Comparison of ENCODE assay signal across 1 cellular context in the genomic region with DNA sequence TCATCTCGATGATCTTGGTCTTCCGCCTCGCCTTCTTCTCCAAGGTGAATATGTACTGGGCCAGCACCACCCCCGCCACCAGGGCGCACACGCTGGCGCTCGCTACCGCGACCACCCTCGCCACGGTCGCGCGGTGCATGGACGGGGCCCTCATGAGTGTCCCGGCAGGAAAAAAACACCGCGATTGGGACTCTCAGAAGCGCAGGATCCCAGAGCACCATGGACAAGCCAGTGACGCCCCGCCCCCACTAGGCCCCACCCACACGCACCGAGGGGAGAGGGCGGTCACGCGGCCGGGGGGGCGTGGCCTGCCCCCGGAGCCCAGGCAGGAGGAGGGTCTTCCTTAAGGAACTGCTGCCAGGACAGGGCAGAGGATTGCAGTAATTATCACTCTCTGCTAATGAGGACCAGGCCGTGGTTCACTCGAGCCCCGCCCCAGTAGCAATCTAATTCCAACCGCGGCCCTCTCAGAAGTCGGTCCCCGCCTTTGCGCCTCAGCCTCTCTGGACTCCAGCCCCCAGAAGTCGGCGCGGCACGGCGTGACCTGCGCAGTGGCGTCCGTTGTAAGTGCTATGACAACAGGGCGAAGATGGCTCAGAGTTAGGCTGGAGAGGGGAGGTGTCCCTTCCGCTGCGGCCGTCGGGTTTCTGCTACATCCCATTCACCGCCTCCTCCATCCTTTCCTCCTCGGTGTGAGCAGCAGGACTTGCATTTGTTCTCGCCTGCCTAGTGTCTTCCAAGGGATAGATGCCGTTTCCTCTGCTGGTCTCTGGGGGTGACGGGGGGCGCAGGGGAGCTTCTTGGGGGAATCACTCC.
TF ChIP-seq lines count a peak whose summit lies in the region.

TSS of gene BBS9 (plus strand) at position 575 of the 816 bp plus-strand sequence. CDS start 16,689 bp downstream, outside the sequence.

TF ChIP-seq in K562, 482 proteins besides CTCF, POLR2A, EP300 and RAD21 (continued from another document and continues in another):
- no peak for TF ChIP-seq TBL1XR1 (IDR thresholded peaks at IDR 0.05; ENCODE audit: low read length in 2 of 2)
- no peak for TF ChIP-seq CCAR2 (IDR thresholded peaks at IDR 0.05; ENCODE audit: low read depth, low read length)
- TF ChIP-seq BRF2 (IDR thresholded peaks at IDR 0.05; ENCODE audit: borderline replicate concordance, insufficient read depth, insufficient read length), result no peak
- TF ChIP-seq ZNF707 (CRISPR knock-in tag; conservative IDR thresholded peaks at IDR 0.05), result no peak
- TF ChIP-seq BRF1 (IDR thresholded peaks at IDR 0.05; ENCODE audit: borderline replicate concordance, extremely low read depth, insufficient read length), result no peak
- no peak for TF ChIP-seq PHB2 (IDR thresholded peaks at IDR 0.05; ENCODE audit: low read depth)
- TF ChIP-seq CHD7 (IDR thresholded peaks at IDR 0.05; ENCODE audit: low read depth, low read length), result no peak
- TF ChIP-seq ASH1L (IDR thresholded peaks at IDR 0.05; ENCODE audit: borderline replicate concordance, low read depth, partially characterized antibody), result no peak
- TF ChIP-seq PCBP2 (IDR thresholded peaks at IDR 0.05; ENCODE audit: low read depth, low read length, poor library complexity, severe bottlenecking), result no peak
- no peak for TF ChIP-seq HLTF (IDR thresholded peaks at IDR 0.05)
- TF ChIP-seq RAD51 (IDR thresholded peaks at IDR 0.05; ENCODE audit: borderline replicate concordance, low read depth), result peak; percentile 74
- no peak for TF ChIP-seq NBN (IDR thresholded peaks at IDR 0.05; ENCODE audit: low read depth)
- no peak for TF ChIP-seq ZNF57 (CRISPR knock-in tag; IDR thresholded peaks at IDR 0.05)
- TF ChIP-seq XRCC4 (IDR thresholded peaks at IDR 0.05; ENCODE audit: extremely low read depth, insufficient read depth, insufficient read length), result no peak
- TF ChIP-seq ZMIZ1 (IDR thresholded peaks at IDR 0.05; ENCODE audit: low read depth in 2 of 2, low read length in 2 of 2), result no peak
- TF ChIP-seq ZNF586 (CRISPR knock-in tag; conservative IDR thresholded peaks at IDR 0.05), result no peak
- TF ChIP-seq SETDB1 (IDR thresholded peaks at IDR 0.05; ENCODE audit: low read length), result no peak
- TF ChIP-seq CCNT2 (IDR thresholded peaks at IDR 0.05; ENCODE audit: borderline replicate concordance, extremely low read depth, insufficient read length, low read depth, low read length), result peak; percentile 42
- no peak for TF ChIP-seq PRMT5 (CRISPR knock-in tag; IDR thresholded peaks at IDR 0.05)
- TF ChIP-seq LCOR (CRISPR knock-in tag; IDR thresholded peaks at IDR 0.05), result no peak
- no peak for TF ChIP-seq PTRF (tag; IDR thresholded peaks at IDR 0.05)
- peak; percentile 82 for TF ChIP-seq PHF8 (IDR thresholded peaks at IDR 0.05; ENCODE audit: borderline replicate concordance, low read length)
- TF ChIP-seq, protein P1, sequence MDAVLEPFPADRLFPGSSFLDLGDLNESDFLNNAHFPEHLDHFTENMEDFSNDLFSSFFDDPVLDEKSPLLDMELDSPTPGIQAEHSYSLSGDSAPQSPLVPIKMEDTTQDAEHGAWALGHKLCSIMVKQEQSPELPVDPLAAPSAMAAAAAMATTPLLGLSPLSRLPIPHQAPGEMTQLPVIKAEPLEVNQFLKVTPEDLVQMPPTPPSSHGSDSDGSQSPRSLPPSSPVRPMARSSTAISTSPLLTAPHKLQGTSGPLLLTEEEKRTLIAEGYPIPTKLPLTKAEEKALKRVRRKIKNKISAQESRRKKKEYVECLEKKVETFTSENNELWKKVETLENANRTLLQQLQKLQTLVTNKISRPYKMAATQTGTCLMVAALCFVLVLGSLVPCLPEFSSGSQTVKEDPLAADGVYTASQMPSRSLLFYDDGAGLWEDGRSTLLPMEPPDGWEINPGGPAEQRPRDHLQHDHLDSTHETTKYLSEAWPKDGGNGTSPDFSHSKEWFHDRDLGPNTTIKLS (IDR thresholded peaks at IDR 0.05; ENCODE audit: borderline replicate concordance, low read depth), result peak; percentile 79
- TF ChIP-seq NCOA1 (IDR thresholded peaks at IDR 0.05; ENCODE audit: low read depth), result no peak
- TF ChIP-seq HMGN3 (IDR thresholded peaks at IDR 0.05; ENCODE audit: borderline replicate concordance, extremely low read depth, insufficient read length, low read depth, low read length), result peak; percentile 63
